13 cellular contexts compared by ENCODE assay signal in genomic region chr10:84397735-84398144, GRCh38.
DNase-seq lines count a peak whose midpoint lies in the region; ATAC-seq, FAIRE-seq and TF ChIP-seq lines count a peak whose summit lies in the region.
"Had no signal": no experiment of that assay in that cellular context is flagged by ENCODE, and none has a peak within 500 bp of the region (broad histone marks: within the 10 kb centered on the region; RNA-seq: fewer than 3 reads in every experiment).

No MANE protein-coding gene starts in this region.

- intact Hi-C loops in CD8-positive, alpha-beta T cell (cut with DNase I, micrococcal nuclease): no loop called here
- intact Hi-C loops in dorsolateral prefrontal cortex (cut with DNase I): no loop called here
- intact Hi-C loops in activated naive CD4-positive, alpha-beta T cell treated with anti-CD3 and anti-CD28 coated beads for 36 hours (cut with micrococcal nuclease): no loop called here

- no peak overlapping the region for H3K27ac ChIP-seq in CD8-positive, alpha-beta T cell (ENCODE audit: low read depth, low read length)
- H3K27ac ChIP-seq in dorsolateral prefrontal cortex: peak overlapping the region in 38 of 59 donors; percentile 1 to 64 (median 29)

- no peak for ATAC-seq in CD8-positive, alpha-beta T cell
- ATAC-seq in GM21447 (IDR thresholded peaks at IDR 0.05; ENCODE audit: unreplicated experiment) (peak; percentile 84), HG03135 (IDR thresholded peaks at IDR 0.05; ENCODE audit: unreplicated experiment) (peak; percentile 73)
- ATAC-seq: activated CD4-positive, alpha-beta T cell treated with anti-CD3 and anti-CD28 coated beads for 36 hours had no signal

- no peak overlapping the region for H3K4me3 ChIP-seq in CD8-positive, alpha-beta T cell (ENCODE audit: low read depth, low read length)
- H3K4me3 ChIP-seq in dorsolateral prefrontal cortex: no peak overlapping the region
- H3K4me3 ChIP-seq: skin epidermis had no signal

- H3K9me3 Mint-ChIP-seq in CD8-positive, alpha-beta T cell: no peaks in the 10 kb centered on the region
- H3K9me3 Mint-ChIP-seq in activated naive CD4-positive, alpha-beta T cell treated with anti-CD3 and anti-CD28 coated beads for 36 hours: peaks cover 7% of the 10 kb centered on the region

- no peak for FAIRE-seq in RCC 7860 (lab: Jason Lieb, UNC)

- no peaks in the 10 kb centered on the region for H3K27me3 ChIP-seq in CD8-positive, alpha-beta T cell (ENCODE audit: insufficient read depth, low read length)
- no peaks in the 10 kb centered on the region for H3K27me3 ChIP-seq in dorsolateral prefrontal cortex

- H3K27me3 Mint-ChIP-seq in CD8-positive, alpha-beta T cell (ENCODE audit: low read depth): no peaks in the 10 kb centered on the region
- no peaks in the 10 kb centered on the region for H3K27me3 Mint-ChIP-seq in activated naive CD4-positive, alpha-beta T cell treated with anti-CD3 and anti-CD28 coated beads for 36 hours (ENCODE audit: low read depth)
- H3K27me3 Mint-ChIP-seq: activated CD4-positive, alpha-beta T cell treated with anti-CD3 and anti-CD28 coated beads for 36 hours; activated naive CD4-positive, alpha-beta T cell treated with anti-CD3 and anti-CD28 coated beads, Interleukin-2, amount 50 U/mL, for 24 hours had no signal

- H3K27ac Mint-ChIP-seq in CD8-positive, alpha-beta T cell: peak overlapping the region; percentile 67
- no peak overlapping the region for H3K27ac Mint-ChIP-seq in activated naive CD4-positive, alpha-beta T cell treated with anti-CD3 and anti-CD28 coated beads for 36 hours
- H3K27ac Mint-ChIP-seq: activated CD4-positive, alpha-beta T cell treated with anti-CD3 and anti-CD28 coated beads for 36 hours had no signal

- H3K9me3 ChIP-seq in CD8-positive, alpha-beta T cell (ENCODE audit: low read length): no peaks in the 10 kb centered on the region

- peaks cover 5% of the 10 kb centered on the region for H3K36me3 ChIP-seq in CD8-positive, alpha-beta T cell (ENCODE audit: insufficient read depth, low read length)

- peaks cover 51% of the 10 kb centered on the region for H3K36me3 Mint-ChIP-seq in CD8-positive, alpha-beta T cell
- peaks cover 29% of the 10 kb centered on the region for H3K36me3 Mint-ChIP-seq in activated naive CD4-positive, alpha-beta T cell treated with anti-CD3 and anti-CD28 coated beads for 36 hours (ENCODE audit: low read depth)

- TF ChIP-seq CTCF in CD8-positive, alpha-beta T cell (IDR thresholded peaks at IDR 0.05): no peak
- TF ChIP-seq CTCF in dorsolateral prefrontal cortex (IDR thresholded peaks at IDR 0.05 in 54 of 56, conservative IDR thresholded peaks at IDR 0.05 in 2 of 56; ENCODE audit: low read depth in 1 of 56, partially characterized antibody in 56 of 56): no peak

- peaks cover 55% of the 10 kb centered on the region for H3K4me1 Mint-ChIP-seq in CD8-positive, alpha-beta T cell (ENCODE audit: low read depth)
- peaks cover 29% of the 10 kb centered on the region for H3K4me1 Mint-ChIP-seq in activated naive CD4-positive, alpha-beta T cell treated with anti-CD3 and anti-CD28 coated beads for 36 hours (ENCODE audit: low read depth)

- DNase-seq in CD8-positive, alpha-beta T cell: no peak
- DNase-seq in dorsolateral prefrontal cortex (no peak), foreskin melanocyte (no peak), RCC 7860 (ENCODE audit: low spot score) (no peak), GM03348 (ENCODE audit: low spot score) (no peak)
- no peak for DNase-seq in activated naive CD4-positive, alpha-beta T cell treated with anti-CD3 and anti-CD28 coated beads for 36 hours
- DNase-seq: activated CD4-positive, alpha-beta T cell treated with anti-CD3 and anti-CD28 coated beads for 36 hours; effector CD4-positive, alpha-beta T cell; NCI-H1092 treated with DMSO at 0.1 percent for 48 hours had no signal

- H3K4me3 Mint-ChIP-seq in CD8-positive, alpha-beta T cell: no peak overlapping the region
- H3K4me3 Mint-ChIP-seq in activated naive CD4-positive, alpha-beta T cell treated with anti-CD3 and anti-CD28 coated beads for 36 hours: no peak overlapping the region
- H3K4me3 Mint-ChIP-seq: activated CD4-positive, alpha-beta T cell treated with anti-CD3 and anti-CD28 coated beads for 36 hours; activated naive CD4-positive, alpha-beta T cell treated with anti-CD3 and anti-CD28 coated beads, Interleukin-2, amount 50 U/mL, for 24 hours had no signal

- CTCF ChIA-PET in CD8-positive, alpha-beta T cell (lab: Charles Lee): interaction anchor here (0.9 to 1.0 kb wide), 2 partner anchors 11 to 15 kb away, joined by 3 to 5 read pairs; no protein-coding TSS in a partner anchor
- CTCF ChIA-PET in activated naive CD4-positive, alpha-beta T cell treated with anti-CD3 and anti-CD28 coated beads for 36 hours (lab: Charles Lee): interaction anchor here (1.1 kb wide), 1 partner anchor 24 kb away, joined by 3 read pairs; no protein-coding TSS in a partner anchor

- POLR2A ChIA-PET in CD8-positive, alpha-beta T cell (lab: Charles Lee): interaction anchor here (0.6 kb wide), 1 partner anchor 19 kb away, joined by 3 read pairs; no protein-coding TSS in a partner anchor

- peaks cover 3% of the 10 kb centered on the region for H3K4me1 ChIP-seq in CD8-positive, alpha-beta T cell (ENCODE audit: insufficient read depth, low read length)
